ENCODE assay signal across 15 cellular contexts in the genomic region with DNA sequence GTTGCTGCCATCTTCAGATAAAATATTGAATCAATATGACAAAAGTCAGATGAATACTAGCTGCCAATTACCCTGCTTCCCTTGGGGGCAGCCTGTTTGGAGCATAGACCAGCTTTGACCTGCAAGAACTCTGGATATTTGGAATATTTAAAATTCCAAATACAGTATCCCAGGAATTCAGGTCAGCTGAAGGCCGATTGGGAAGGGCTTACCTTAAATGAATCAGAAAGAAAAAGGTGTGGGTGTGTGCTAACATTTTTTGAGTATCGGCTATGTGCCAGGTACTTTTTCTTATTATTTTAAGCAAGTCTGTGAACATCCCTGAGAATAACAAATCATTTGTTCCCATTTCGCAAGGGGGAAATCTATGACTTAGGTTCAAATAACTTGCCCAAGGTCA. TPM values are rescaled to one million over a fixed set of nuclear protein-coding genes. Genes with fewer than 3 reads are reported as not detected.
DNase-seq lines count a peak whose midpoint lies in the region; ATAC-seq and TF ChIP-seq lines count a peak whose summit lies in the region.
"Had no signal": no experiment of that assay in that cellular context is flagged by ENCODE, and none has a peak within 500 bp of the region (broad histone marks: within the 10 kb centered on the region; RNA-seq: fewer than 3 reads in every experiment).

No MANE protein-coding gene starts in this region.

- no TSS peak for BruUV-seq in MCF 10A (replicated peaks; lab: Mats Ljungman, UMichigan)

- POLR2A ChIA-PET in CD4-positive, alpha-beta T cell (lab: Charles Lee): no interaction called here
- POLR2A ChIA-PET in MCF 10A (lab: Yijun Ruan, JAX): interaction anchor here (0.6 kb wide), 1 partner anchor 18 kb away, joined by 3 read pairs; no protein-coding TSS in a partner anchor

- peaks cover 33% of the 10 kb centered on the region for H3K4me1 Mint-ChIP-seq in CD4-positive, alpha-beta T cell (ENCODE audit: low read depth)
- peaks cover 7% of the 10 kb centered on the region for H3K4me1 Mint-ChIP-seq in MCF 10A (ENCODE audit: insufficient read depth, unreplicated experiment)
- H3K4me1 Mint-ChIP-seq in nephron: peaks cover 26% of the 10 kb centered on the region

- no peak overlapping the region for H2AFZ ChIP-seq in Loucy (ENCODE audit: low read length)

- CTCF ChIA-PET in CD4-positive, alpha-beta T cell (lab: Charles Lee): no interaction called here
- CTCF ChIA-PET in MCF 10A (lab: Yijun Ruan, JAX): no interaction called here

- H4K20me1 ChIP-seq in Loucy (ENCODE audit: insufficient read depth, low read length, poor library complexity, severe bottlenecking): no peaks in the 10 kb centered on the region

- H3K9me2 ChIP-seq in Loucy (replicated peaks; ENCODE audit: low read depth, low read length): no peaks in the 10 kb centered on the region

- H3K4me2 ChIP-seq in Loucy (ENCODE audit: low read depth, low read length, poor library complexity, severe bottlenecking): peak overlapping the region; percentile 80

- TF ChIP-seq CTCF in CD4-positive, alpha-beta T cell (IDR thresholded peaks at IDR 0.05): no peak
- TF ChIP-seq CTCF in Loucy (conservative IDR thresholded peaks at IDR 0.05; ENCODE audit: low read length): no peak
- TF ChIP-seq CTCF in MCF 10A (IDR thresholded peaks at IDR 0.05; ENCODE audit: unreplicated experiment): no peak
- no peak for TF ChIP-seq CTCF in nephron (IDR thresholded peaks at IDR 0.05; ENCODE audit: unreplicated experiment in 3 of 3)

- peaks cover 29% of the 10 kb centered on the region for H3K79me2 ChIP-seq in Loucy (ENCODE audit: insufficient read depth, low read length)

- peak overlapping the region; percentile 75 for H3K4me3 Mint-ChIP-seq in CD4-positive, alpha-beta T cell
- H3K4me3 Mint-ChIP-seq in MCF 10A (ENCODE audit: unreplicated experiment) (no peak overlapping the region), nephron (peak overlapping the region; percentile 30 to 52 (median 46))
- H3K4me3 Mint-ChIP-seq: immature natural killer cell had no signal

- no peak overlapping the region for H3K27ac ChIP-seq in CD4-positive, alpha-beta T cell (ENCODE audit: low read depth, low read length)
- H3K27ac ChIP-seq: lower lobe of right lung had no signal

- H3K4me1 ChIP-seq in Loucy (ENCODE audit: insufficient read depth, low read length, poor library complexity, severe bottlenecking): peaks cover 60% of the 10 kb centered on the region

- no peaks in the 10 kb centered on the region for H3K9me3 Mint-ChIP-seq in CD4-positive, alpha-beta T cell
- H3K9me3 Mint-ChIP-seq in MCF 10A (ENCODE audit: unreplicated experiment) (no peaks in the 10 kb centered on the region), nephron (no peaks in the 10 kb centered on the region)
- H3K9me3 Mint-ChIP-seq: immature natural killer cell had no signal

- no peak overlapping the region for H3K27ac Mint-ChIP-seq in CD4-positive, alpha-beta T cell
- H3K27ac Mint-ChIP-seq in MCF 10A (ENCODE audit: low read depth, unreplicated experiment) (no peak overlapping the region), nephron (no peak overlapping the region)
- H3K27ac Mint-ChIP-seq: activated naive CD8-positive, alpha-beta T cell; immature natural killer cell had no signal

- no peaks in the 10 kb centered on the region for H3K36me3 Mint-ChIP-seq in CD4-positive, alpha-beta T cell (ENCODE audit: low read depth)
- no peaks in the 10 kb centered on the region for H3K36me3 Mint-ChIP-seq in MCF 10A (ENCODE audit: insufficient read depth, unreplicated experiment)
- no peaks in the 10 kb centered on the region for H3K36me3 Mint-ChIP-seq in nephron (ENCODE audit: low read depth)
- H3K36me3 Mint-ChIP-seq: activated naive CD8-positive, alpha-beta T cell; immature natural killer cell had no signal

- H3K9ac ChIP-seq in Loucy (ENCODE audit: low read depth, low read length, poor library complexity, severe bottlenecking): no peak overlapping the region

- peaks cover 18% of the 10 kb centered on the region; the same call in 1 of the 2 replicates for H3F3A ChIP-seq in Loucy (ENCODE audit: low read depth)

- intact Hi-C loops in CD4-positive, alpha-beta T cell (cut with DNase I, micrococcal nuclease): no loop called here
- intact Hi-C loops in MCF 10A (cut with micrococcal nuclease): no loop called here

- DNase-seq in CD4-positive, alpha-beta T cell: no peak
- DNase-seq in MCF 10A (ENCODE audit: unreplicated experiment) (peak; percentile 63), HK-2 (ENCODE audit: unreplicated experiment) (no peak)
- no peak for DNase-seq in activated effector memory CD4-positive, alpha-beta T cell treated with Interleukin-2 at 50 U/mL for 16 hours
- DNase-seq: activated T-cell treated with anti-CD3 and anti-CD28 coated beads for 4 hours, immature natural killer cell, IMR-90, lower lobe of right lung, NCI-H748 treated with DMSO at 0.1 percent for 48 hours, retina had no signal

- H3K36me3 ChIP-seq in Loucy (ENCODE audit: insufficient read depth, low read length): no peaks in the 10 kb centered on the region
- H3K36me3 ChIP-seq: lower lobe of right lung had no signal

- no peak overlapping the region for H3K4me3 ChIP-seq in Loucy (ENCODE audit: low read length, poor library complexity, severe bottlenecking)
- H3K4me3 ChIP-seq: lower lobe of right lung had no signal

- ATAC-seq in CD4-positive, alpha-beta T cell (ENCODE audit: poor library complexity): no peak
- ATAC-seq in GM21526 (IDR thresholded peaks at IDR 0.05; ENCODE audit: low FRiP score, unreplicated experiment) (no peak), GM18870 (IDR thresholded peaks at IDR 0.05; ENCODE audit: unreplicated experiment) (no peak)
- ATAC-seq: lower lobe of right lung had no signal

- no peaks in the 10 kb centered on the region for H3K9me3 ChIP-seq in CD4-positive, alpha-beta T cell (ENCODE audit: control insufficient read depth, low read length)
- no peaks in the 10 kb centered on the region for H3K9me3 ChIP-seq in Loucy (ENCODE audit: insufficient read depth, low read depth, low read length)
- H3K9me3 ChIP-seq: lower lobe of right lung had no signal

- peaks cover 21% of the 10 kb centered on the region for H3K27me3 ChIP-seq in CD4-positive, alpha-beta T cell (ENCODE audit: control insufficient read depth, insufficient read depth, low read length)
- no peaks in the 10 kb centered on the region for H3K27me3 ChIP-seq in Loucy (ENCODE audit: insufficient read depth, low read length, poor library complexity, severe bottlenecking)

- peaks cover 35% of the 10 kb centered on the region for H3K27me3 Mint-ChIP-seq in CD4-positive, alpha-beta T cell
- H3K27me3 Mint-ChIP-seq in MCF 10A (ENCODE audit: insufficient read depth, unreplicated experiment) (peaks cover 35% of the 10 kb centered on the region), nephron (ENCODE audit: low read depth) (peaks cover 57% of the 10 kb centered on the region)

RNA-seq across cellular contexts. Expression of gene RUBCNL, which starts 1.8 kb away (rescaled TPM):
- total RNA-seq in CD4-positive, alpha-beta T cell: under 1 TPM; 0.36 to 0.69 TPM
- total RNA-seq in MCF 10A (2022): 0.37 and 1.2 TPM in 2 replicates
- total RNA-seq: IMR-90 had no signal
